Comparison of ENCODE assay signal across 38 cellular contexts in the genomic region with DNA sequence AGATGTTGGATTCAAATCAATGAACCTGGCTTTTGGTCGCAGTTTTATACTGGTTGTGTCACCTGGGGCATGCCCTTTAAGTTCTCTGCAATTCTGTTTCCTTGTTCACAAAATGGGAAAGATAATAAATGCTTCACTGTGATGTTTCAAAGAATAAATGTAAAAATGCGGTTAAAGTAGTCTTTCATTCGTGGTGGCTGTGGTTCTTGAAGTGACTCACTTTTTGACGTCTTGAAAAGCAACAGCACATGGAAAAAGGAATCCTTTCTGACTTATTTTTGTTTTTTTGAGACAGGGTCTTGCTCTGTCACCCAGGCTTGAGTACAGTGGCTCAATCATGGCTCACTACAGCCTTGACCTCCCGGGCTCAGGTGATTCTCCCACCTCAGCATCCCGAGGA.
"Had no signal": no experiment of that assay in that cellular context is flagged by ENCODE, and none has a peak within 500 bp of the region (broad histone marks: within the 10 kb centered on the region; RNA-seq: fewer than 3 reads in every experiment).

No MANE protein-coding gene starts in this region.

- H3K27ac ChIP-seq: ascending aorta, KMS-11, Peyer's patch, RWPE1, WERI-Rb-1 had no signal

- H3K27ac Mint-ChIP-seq: activated CD4-positive, alpha-beta memory T cell treated with anti-CD3 and anti-CD28 coated beads, Interleukin-2, amount 10 ng/mL, durations not matched to agents 7 days and 5 days; activated CD8-positive, alpha-beta memory T cell treated with anti-CD3 and anti-CD28 coated beads, Interleukin-2, amount 10 ng/mL, durations not matched to agents 7 days and 5 days; activated naive CD8-positive, alpha-beta T cell treated with anti-CD3 and anti-CD28 coated beads for 36 hours; brain had no signal

- H3K4me1 ChIP-seq: ascending aorta, Peyer's patch had no signal

- H3K27me3 ChIP-seq: ascending aorta, Peyer's patch had no signal

- H3K4me3 ChIP-seq: ascending aorta, Peyer's patch had no signal

- ATAC-seq: activated CD8-positive, alpha-beta memory T cell treated with anti-CD3 and anti-CD28 coated beads, Interleukin-2, amount 10 ng/mL, durations not matched to agents 7 days and 5 days; PC-3; Right ventricle myocardium inferior; SK-N-SH treated with all-trans-retinoic acid at 6 μM for 48 hours had no signal

- H3K4me2 ChIP-seq: KMS-11 had no signal

- DNase-seq: activated CD4-positive, alpha-beta memory T cell treated with anti-CD3 and anti-CD28 coated beads, Interleukin-2, amount 10 ng/mL, durations not matched to agents 7 days and 5 days; activated CD4-positive, alpha-beta T cell treated with anti-CD3 and anti-CD28 coated beads for 1 hour; activated CD4-positive, alpha-beta T cell treated with anti-CD3 and anti-CD28 coated beads for 48 hours; activated CD4-positive, CD25-positive, alpha-beta regulatory T cell; activated CD8-positive, alpha-beta memory T cell treated with anti-CD3 and anti-CD28 coated beads for 24 hours; activated CD8-positive, alpha-beta memory T cell treated with anti-CD3 and anti-CD28 coated beads, Interleukin-2, amount 10 ng/mL, durations not matched to agents 7 days and 5 days; activated CD8-positive, alpha-beta memory T cell treated with anti-CD3 and anti-CD28 coated beads, Interleukin-2, amount 50 U/mL, for 48 hours; activated effector memory CD4-positive, alpha-beta T cell treated with anti-CD3 and anti-CD28 coated beads, Interleukin-2, amount 50 U/mL, for 16 hours; activated naive CD4-positive, alpha-beta T cell; activated naive CD4-positive, alpha-beta T cell treated with anti-CD3 and anti-CD28 coated beads, Interleukin-2, amount 50 U/mL, for 16 hours; activated naive CD8-positive, alpha-beta T cell treated with anti-CD3 and anti-CD28 coated beads for 36 hours; activated T-cell treated with anti-CD3 and anti-CD28 coated beads, Interleukin-2, amount 50 U/mL, for 48 hours; amygdala; caudate nucleus; cerebellar nuclear complex; NCI-H1092 treated with DMSO at 0.1 percent for 48 hours; NCI-H1417; NCI-H146; NCI-H187; NCI-H2029 treated with DMSO at 0.1 percent for 48 hours; NCI-H2107; NCI-H2171; NCI-H510A treated with DMSO at 0.1 percent for 48 hours; NK-92 treated with Interleukin-12 subunit alpha and Interleukin-12 subunit beta, amount 100 ng/mL, for 24 hours; PC-3; Peyer's patch; SIG-M5; SW 1271; T-helper 1 cell; T-helper 9 cell; WERI-Rb-1 had no signal

- H3K4me1 Mint-ChIP-seq: activated CD4-positive, alpha-beta memory T cell treated with anti-CD3 and anti-CD28 coated beads, Interleukin-2, amount 10 ng/mL, durations not matched to agents 7 days and 5 days; activated naive CD8-positive, alpha-beta T cell treated with anti-CD3 and anti-CD28 coated beads for 36 hours; brain had no signal

- H3K36me3 Mint-ChIP-seq: activated CD8-positive, alpha-beta memory T cell treated with anti-CD3 and anti-CD28 coated beads, Interleukin-2, amount 10 ng/mL, durations not matched to agents 7 days and 5 days; activated naive CD8-positive, alpha-beta T cell treated with anti-CD3 and anti-CD28 coated beads for 36 hours; brain had no signal

- H3K4me3 Mint-ChIP-seq: activated CD4-positive, alpha-beta memory T cell treated with anti-CD3 and anti-CD28 coated beads, Interleukin-2, amount 10 ng/mL, durations not matched to agents 7 days and 5 days; activated CD8-positive, alpha-beta memory T cell treated with anti-CD3 and anti-CD28 coated beads, Interleukin-2, amount 10 ng/mL, durations not matched to agents 7 days and 5 days; activated naive CD8-positive, alpha-beta T cell treated with anti-CD3 and anti-CD28 coated beads for 36 hours; brain had no signal

- H3K9ac ChIP-seq: KMS-11 had no signal

- H3K9me3 ChIP-seq: ascending aorta, Peyer's patch had no signal

- H3K9me3 Mint-ChIP-seq: activated CD4-positive, alpha-beta memory T cell treated with anti-CD3 and anti-CD28 coated beads, Interleukin-2, amount 10 ng/mL, durations not matched to agents 7 days and 5 days had no signal

- H3K36me3 ChIP-seq: ascending aorta, Peyer's patch, WERI-Rb-1 had no signal

- FAIRE-seq: bronchial epithelial cell had no signal
